15 cellular contexts compared by ENCODE assay signal in the genomic region with DNA sequence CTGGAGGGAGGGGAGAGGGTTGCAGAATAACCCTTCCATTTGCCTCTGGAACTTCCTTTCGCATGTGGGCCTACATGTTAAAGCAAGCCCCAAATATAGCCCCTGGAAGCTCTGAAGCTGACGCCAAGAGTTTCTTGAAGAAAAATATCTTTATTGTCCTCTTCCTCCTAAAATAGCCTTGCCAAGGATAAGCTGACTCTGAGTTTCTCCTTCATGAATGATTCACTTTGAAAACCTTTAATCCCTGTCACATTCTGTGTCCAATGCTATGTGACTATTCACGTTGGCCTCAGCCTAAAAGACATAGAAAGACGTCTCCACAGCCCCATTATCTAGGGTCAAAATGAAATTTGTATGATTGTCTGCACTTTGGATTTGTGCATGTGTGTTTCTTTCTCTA. TPM values are rescaled to one million over a fixed set of nuclear protein-coding genes. Genes with fewer than 3 reads are reported as not detected.
DNase-seq lines count a peak whose midpoint lies in the region; ATAC-seq, FAIRE-seq and TF ChIP-seq lines count a peak whose summit lies in the region.
"Had no signal": no experiment of that assay in that cellular context is flagged by ENCODE, and none has a peak within 500 bp of the region (broad histone marks: within the 10 kb centered on the region; RNA-seq: fewer than 3 reads in every experiment).

No MANE protein-coding gene starts in this region.

- no peak overlapping the region for H3K4me2 ChIP-seq in IMR-90 (ENCODE audit: low read depth, low read length)

- H3K4me1 ChIP-seq in IMR-90 (ENCODE audit: control insufficient read depth, insufficient read depth, low read length): peaks cover 6% of the 10 kb centered on the region
- peaks cover 0 to 16% of the 10 kb centered on the region in 2 donors for H3K4me1 ChIP-seq in breast epithelium
- H3K4me1 ChIP-seq in lung (ENCODE audit: control insufficient read depth in 2 of 2, insufficient read depth in 2 of 2, low read length in 2 of 2): peaks cover 0 to 16% of the 10 kb centered on the region in 2 donors
- peaks cover 0 to 47% (median 24%) of the 10 kb centered on the region in 4 donors for H3K4me1 ChIP-seq in tibial artery

- no peak overlapping the region for H2BK120ac ChIP-seq in IMR-90 (ENCODE audit: low read depth, low read length)

- no peak overlapping the region for H2AK9ac ChIP-seq in IMR-90 (replicated peaks; ENCODE audit: low read depth, low read length, poor library complexity)

- H3K4ac ChIP-seq in IMR-90 (ENCODE audit: low read depth, low read length): no peak overlapping the region

- no peak overlapping the region for H3K23ac ChIP-seq in IMR-90 (ENCODE audit: low read depth, low read length)

- TF ChIP-seq CTCF in IMR-90 (conservative IDR thresholded peaks at IDR 0.05; ENCODE audit: low read depth, low read length) (no peak), breast epithelium (IDR thresholded peaks at IDR 0.05) (no peak), lung (IDR thresholded peaks at IDR 0.05; ENCODE audit: control extremely low read depth, extremely low read depth) (no peak), tibial artery (IDR thresholded peaks at IDR 0.05) (no peak)

- intact Hi-C loops in IMR-90 (cut with micrococcal nuclease) (no loop called here), breast epithelium (cut with DNase I; ENCODE audit: low total_unique reads) (no loop called here), tibial artery (cut with DNase I; ENCODE audit: low total_unique reads) (no loop called here)

- H4K8ac ChIP-seq in IMR-90 (ENCODE audit: low read depth in 2 of 2, low read length in 2 of 2): 0 out of 4 replicates have a peak overlapping the region, but pooled peaks of 1 of the 2 experiments have one; percentile 30

- no peak overlapping the region for H3K14ac ChIP-seq in IMR-90 (replicated peaks; ENCODE audit: low read depth, low read length)

- CTCF ChIA-PET in IMR-90 (lab: Yijun Ruan, JAX): interaction anchor here (1.5 kb wide), 1 partner anchor 21 kb away, joined by 6 read pairs; no protein-coding TSS in a partner anchor

- DNase-seq in IMR-90 (no peak), breast epithelium (ENCODE audit: low spot score in 2 of 2) (peak in 1 of 2 donors; percentile 63), lung (ENCODE audit: low spot score) (no peak), tibial artery (no peak), urothelium cell line (ENCODE audit: low spot score) (no peak)
- DNase-seq: activated CD8-positive, alpha-beta memory T cell treated with anti-CD3 and anti-CD28 coated beads, Interleukin-2, amount 50 U/mL, for 4 hours; effector CD4-positive, alpha-beta T cell; NCI-H2171 treated with DMSO at 0.1 percent for 48 hours; nephron progenitor cell; stimulated activated CD4-positive, alpha-beta T cell treated with anti-CD3 and anti-CD28 coated beads, Interleukin-2, amount 100 ng/mL, for 24 hours; stimulated activated naive B cell treated with anti-CD40 and anti-IgM and Interleukin-4, amounts not matched to agents 10 μg/mL and 1 μg/mL and 100 μg/mL, for 72 hours had no signal

- ATAC-seq in IMR-90 (ENCODE audit: low read depth): no peak
- ATAC-seq in lung (ENCODE audit: insufficient read depth, low FRiP score): no peak
- ATAC-seq in GM21717 (IDR thresholded peaks at IDR 0.05; ENCODE audit: unreplicated experiment): no peak
- no peak for ATAC-seq in HG02970 (IDR thresholded peaks at IDR 0.05; ENCODE audit: low FRiP score, unreplicated experiment)
- ATAC-seq: stimulated activated naive B cell treated with anti-CD40 and anti-IgM and Interleukin-4, amounts not matched to agents 10 μg/mL and 1 μg/mL and 100 μg/mL, for 72 hours had no signal

- H3K56ac ChIP-seq in IMR-90 (ENCODE audit: extremely low read depth, insufficient read depth, low read length): no peak overlapping the region

- TF ChIP-seq RAD21 in IMR-90 (IDR thresholded peaks at IDR 0.05; ENCODE audit: low read length): no peak

- H3K18ac ChIP-seq in IMR-90 (ENCODE audit: low read depth, low read length): no peak overlapping the region

- H3K9me1 ChIP-seq in IMR-90 (ENCODE audit: insufficient read depth, low read length): peaks cover 8% of the 10 kb centered on the region

- in situ Hi-C loops in IMR-90 (cut with MboI; ENCODE audit: low sequenced_read_pairs): no loop called here

- POLR2A ChIA-PET in IMR-90 (lab: Charles Lee; ENCODE audit: unreplicated experiment): no interaction called here

- H2AFZ ChIP-seq in IMR-90 (replicated peaks; ENCODE audit: low read length, poor library complexity): no peak overlapping the region

- H3K9ac ChIP-seq in IMR-90 (ENCODE audit: low read depth, low read length): no peak overlapping the region

- no peak overlapping the region for H4K91ac ChIP-seq in IMR-90 (ENCODE audit: insufficient read depth, low read depth, low read length)

- H3K4me3 ChIP-seq in IMR-90 (ENCODE audit: insufficient read depth, low read depth, low read length) (no peak overlapping the region), breast epithelium (no peak overlapping the region), lung (no peak overlapping the region), tibial artery (no peak overlapping the region)

- no peak for FAIRE-seq in urothelium cell line (lab: Jason Lieb, UNC)
- FAIRE-seq: GM12891, TTC549 had no signal

- H4K20me1 ChIP-seq in IMR-90 (ENCODE audit: insufficient read depth, low read length): no peaks in the 10 kb centered on the region

- H3K9me3 ChIP-seq in IMR-90 (ENCODE audit: control insufficient read depth, insufficient read depth, low read length) (no peaks in the 10 kb centered on the region), breast epithelium (no peaks in the 10 kb centered on the region), lung (ENCODE audit: control insufficient read depth in 2 of 2, insufficient read depth in 1 of 2, low read length in 1 of 2) (peaks cover 0 to under 1% of the 10 kb centered on the region in 2 donors), tibial artery (no peaks in the 10 kb centered on the region)

- H2BK5ac ChIP-seq in IMR-90 (ENCODE audit: low read depth, low read length, poor library complexity, severe bottlenecking): peak overlapping the region; percentile 25

- dilution Hi-C loops in IMR-90 (cut with HindIII; ENCODE audit: low sequenced_read_pairs, unreplicated experiment): no loop called here

- 43% methylated on average over 1 of the region's 4 CpGs; no CpG with 5 or more reads in 1 of the 2 experiments for WGBS in IMR-90 (ENCODE audit: extremely low coverage in 2 of 2, insufficient read length in 1 of 2), 2 experiments
- WGBS in lung, 2 donors: 42 to 72% methylated on average over 4 of the region's 4 CpGs

- H3K27me3 ChIP-seq in IMR-90 (ENCODE audit: control insufficient read depth, insufficient read depth, low read length): peaks cover 6% of the 10 kb centered on the region
- no peaks in the 10 kb centered on the region for H3K27me3 ChIP-seq in breast epithelium
- no peaks in the 10 kb centered on the region for H3K27me3 ChIP-seq in lung (ENCODE audit: control insufficient read depth, insufficient read depth)
- H3K27me3 ChIP-seq in tibial artery: peaks cover 0 to under 1% of the 10 kb centered on the region in 2 donors

- H3K36me3 ChIP-seq in IMR-90 (ENCODE audit: control insufficient read depth, insufficient read depth, low read length) (no peaks in the 10 kb centered on the region), breast epithelium (no peaks in the 10 kb centered on the region), lung (ENCODE audit: control insufficient read depth in 2 of 2, insufficient read depth in 2 of 2, low read length in 2 of 2) (peaks cover 0 to 4% of the 10 kb centered on the region in 2 donors), tibial artery (no peaks in the 10 kb centered on the region)

- no peak overlapping the region for H2AK5ac ChIP-seq in IMR-90 (ENCODE audit: low read depth, low read length)

- H3K79me1 ChIP-seq in IMR-90 (ENCODE audit: low read depth in 1 of 2, low read length in 2 of 2): no peaks in the 10 kb centered on the region

- H3K27ac ChIP-seq in IMR-90 (ENCODE audit: insufficient read depth, low read length) (no peak overlapping the region), breast epithelium (peak overlapping the region; percentile 84 to 93), lung (ENCODE audit: low read depth in 1 of 2, low read length in 1 of 2) (peak overlapping the region; percentile 62 to 78), tibial artery (peak overlapping the region; percentile 46 to 65)

- H2BK20ac ChIP-seq in IMR-90 (ENCODE audit: low read depth, low read length): no peak overlapping the region

- TF ChIP-seq POLR2A in IMR-90 (IDR thresholded peaks at IDR 0.05; ENCODE audit: low read depth, low read length) (no peak), breast epithelium (IDR thresholded peaks at IDR 0.05) (no peak)

- H2BK15ac ChIP-seq in IMR-90 (ENCODE audit: low read depth, low read length): no peak overlapping the region

- H4K5ac ChIP-seq in IMR-90 (ENCODE audit: low read depth, low read length): no peak overlapping the region

- no TSS peak for BruUV-seq in IMR-90 (replicated peaks; lab: Mats Ljungman, UMichigan)

RNA-seq across cellular contexts. Expression of gene C1orf116, which starts 6.4 kb away (rescaled TPM):
- total RNA-seq in IMR-90 (2012; rRNA removed) (under 0.01 TPM in 1 of 2 replicates, not detected in the other), breast epithelium (10 to 100 TPM in 1 of 3 donors, 1 to 10 TPM in 1, under 1 TPM in 1; under 0.01 to 22.2 (median 5.6) TPM), lung (100 to 1,000 TPM; 123 to 130 TPM)
- polyA plus RNA-seq in IMR-90 (2012; rRNA removed) (0.03 TPM in 1 of 2 replicates, not detected in the other), lung (10 to 100 TPM; 27.7 to 59.9 TPM)
- 0.01 TPM in 1 of 2 replicates, not detected in the other for polyA plus RNA-seq in IMR-90 (2012; cell fraction: cytosol; rRNA removed)
- polyA plus RNA-seq in IMR-90 (2012; cell fraction: nucleus; rRNA removed; ENCODE audit: low replicate concordance): 0.01 and 0.03 TPM in 2 replicates

RNA-seq across cellular contexts. Expression of gene YOD1, which starts 24.8 kb away (rescaled TPM):
- total RNA-seq in IMR-90 (2012; rRNA removed): 5.4 and 10.3 TPM in 2 replicates
- polyA plus RNA-seq in IMR-90 (2012; rRNA removed): 1.6 and 1.8 TPM in 2 replicates
- polyA plus RNA-seq in IMR-90 (2012; cell fraction: cytosol; rRNA removed): 0.17 and 0.26 TPM in 2 replicates
- 0.81 and 3.8 TPM in 2 replicates for polyA plus RNA-seq in IMR-90 (2012; cell fraction: nucleus; rRNA removed; ENCODE audit: low replicate concordance)
- 10 to 100 TPM in 1 of 3 donors, 1 to 10 TPM in 2; 6.9 to 13.3 (median 9.2) TPM for total RNA-seq in breast epithelium
- total RNA-seq in lung: 10 to 100 TPM in 1 of 2 donors, 1 to 10 TPM in 1; 7.1 to 34.4 TPM
- polyA plus RNA-seq in lung: 1 to 10 TPM; 3.4 to 3.7 TPM

RNA-seq across cellular contexts. Expression of gene PFKFB2, which starts 26.9 kb away (rescaled TPM):
- total RNA-seq in IMR-90 (2012; rRNA removed) (1.3 and 1.7 TPM in 2 replicates), breast epithelium (10 to 100 TPM in 1 of 3 donors, 1 to 10 TPM in 2; 7.5 to 13.2 (median 8.2) TPM), lung (10 to 100 TPM; 50.8 to 52.3 TPM)
- polyA plus RNA-seq in IMR-90 (2012; rRNA removed) (0.53 and 0.62 TPM in 2 replicates), lung (10 to 100 TPM; 19.9 to 28.4 TPM)
- 0.14 TPM in 2 replicates for polyA plus RNA-seq in IMR-90 (2012; cell fraction: cytosol; rRNA removed)
- polyA plus RNA-seq in IMR-90 (2012; cell fraction: nucleus; rRNA removed; ENCODE audit: low replicate concordance): 0.27 and 1.4 TPM in 2 replicates

RNA-seq across cellular contexts. Expression of gene FCAMR, which starts 55.9 kb away (rescaled TPM):
- total RNA-seq in IMR-90 (2012; rRNA removed): not detected in 2 replicates
- polyA plus RNA-seq in IMR-90 (2012; rRNA removed): not detected in 2 replicates
- polyA plus RNA-seq in IMR-90 (2012; cell fraction: cytosol; rRNA removed): not detected in 2 replicates
- 0.05 TPM in 1 of 2 replicates, not detected in the other for polyA plus RNA-seq in IMR-90 (2012; cell fraction: nucleus; rRNA removed; ENCODE audit: low replicate concordance)
- not detected for total RNA-seq in breast epithelium
- total RNA-seq in lung: under 1 TPM in 1 of 2 donors, not detected in 1; 0.40 TPM
- under 1 TPM in 1 of 2 donors, not detected in 1; 0.18 TPM for polyA plus RNA-seq in lung

Comparison
In these comparisons a context has a peak if more than half of its experiments do, and no peak if none do; other contexts are left out.
1. RNA of gene C1orf116, which starts 6.4 kb away (total RNA-seq): 123 to 130 TPM in lung; under 0.01 to 22.2 TPM in breast epithelium and under 0.01 TPM in IMR-90; every median in the first group is over 4 times any median in the second.